ENCODE assay signal across 1 cellular context in genomic region chr6:36897629-36898028, GRCh38.
TF ChIP-seq lines count a peak whose summit lies in the region.

No MANE protein-coding gene starts in this region.

TF ChIP-seq in GM12878, 131 proteins besides CTCF, POLR2A, EP300 and RAD21:
- no peak for TF ChIP-seq SMAD1 (IDR thresholded peaks at IDR 0.05; ENCODE audit: low read depth, partially characterized antibody)
- no peak for TF ChIP-seq BACH1 (IDR thresholded peaks at IDR 0.05; ENCODE audit: borderline replicate concordance)
- TF ChIP-seq RAD51 (IDR thresholded peaks at IDR 0.05): no peak
